ENCODE assay signal across 8 cellular contexts in genomic region chr1:21175670-21176581, GRCh38. TPM values are rescaled to one million over a fixed set of nuclear protein-coding genes. Genes with fewer than 3 reads are reported as not detected.
DNase-seq lines count a peak whose midpoint lies in the region; ATAC-seq and TF ChIP-seq lines count a peak whose summit lies in the region.

No MANE protein-coding gene starts in this region.

- CTCF ChIA-PET in A673 (lab: Charles Lee) = no interaction called here

- no peaks in the 10 kb centered on the region for H3K36me3 ChIP-seq in A673 (ENCODE audit: insufficient read depth, low read length, poor library complexity, severe bottlenecking)
- H3K36me3 ChIP-seq in brain microvascular endothelial cell (replicated peaks) = no peaks in the 10 kb centered on the region

- in situ Hi-C loops in brain microvascular endothelial cell (cut with HindIII; ENCODE audit: low pct_ligation_motif_present, low sequenced_read_pairs) = loop anchor here (25.0 kb wide), 1 partner anchor 189 kb away; no protein-coding TSS in a partner anchor

- DNase-seq in A673 (ENCODE audit: low spot score) (peak; percentile 68), T-helper 9 cell (peak; percentile 50), brain microvascular endothelial cell (no peak), kidney glomerular epithelial cell (lab: John Stamatoyannopoulos, UW) (peak; percentile 15), MV-4-11 (lab: John Stamatoyannopoulos, UW) (no peak)
- DNase-seq in stimulated activated CD4-positive, alpha-beta T cell treated with anti-CD3 and anti-CD28 coated beads, Interleukin-1b, Interleukin-23, amount 100 ng/mL, for 4 hours (ENCODE audit: low read depth in 2 of 2) = peak; percentile 25 to 32

- intact Hi-C loops in A673 (cut with micrococcal nuclease; ENCODE audit: unreplicated experiment) = no loop called here

- H3K27ac ChIP-seq in A673 (ENCODE audit: low read depth, low read length, poor library complexity, severe bottlenecking) (peak overlapping the region; percentile 73), brain microvascular endothelial cell (peak overlapping the region; percentile 68)

- H3K27me3 ChIP-seq in A673 (replicated peaks; ENCODE audit: insufficient read depth, low read depth, low read length, poor library complexity) (no peaks in the 10 kb centered on the region), brain microvascular endothelial cell (replicated peaks) (no peaks in the 10 kb centered on the region)

- H3K9me3 ChIP-seq in A673 (ENCODE audit: low read depth, low read length, poor library complexity, severe bottlenecking) = no peaks in the 10 kb centered on the region

- TF ChIP-seq CTCF in A673 (conservative IDR thresholded peaks at IDR 0.05; ENCODE audit: low read depth, low read length) = no peak
- no peak for TF ChIP-seq CTCF in brain microvascular endothelial cell (IDR thresholded peaks at IDR 0.05; ENCODE audit: low read depth, low read length, missing control alignments)

- BruUV-seq in A673 (replicated peaks; lab: Mats Ljungman, UMichigan) = no TSS peak

- POLR2A ChIA-PET in A673 (lab: Charles Lee; ENCODE audit: low non-redundant PET) = no interaction called here

- H3K4me3 ChIP-seq in A673 (ENCODE audit: low read depth, low read length, poor library complexity, severe bottlenecking) = peak overlapping the region; percentile 83
- peak overlapping the region; percentile 93 for H3K4me3 ChIP-seq in brain microvascular endothelial cell (ENCODE audit: low read depth, low read length)

- H3K4me1 ChIP-seq in A673 (ENCODE audit: insufficient read depth, low read length, poor library complexity, severe bottlenecking) = peaks cover 19% of the 10 kb centered on the region

- ATAC-seq in GM19023 (IDR thresholded peaks at IDR 0.05; ENCODE audit: unreplicated experiment) = peak; percentile 29
- peak; percentile 8 for ATAC-seq in HG03521 (IDR thresholded peaks at IDR 0.05; ENCODE audit: unreplicated experiment)

RNA-seq across cellular contexts. Expression of gene EIF4G3, which starts 0.8 kb away (rescaled TPM):
- total RNA-seq in A673 (2021) = 84.7 and 86.8 TPM in 2 replicates

Comparison
In these comparisons a context has a peak if more than half of its experiments do, and no peak if none do; other contexts are left out.
1. DNase-seq: peak in A673 (single experiment), T-helper 9 cell (single experiment), kidney glomerular epithelial cell (single experiment) and stimulated activated CD4-positive, alpha-beta T cell treated with anti-CD3 and anti-CD28 coated beads, Interleukin-1b, Interleukin-23, amount 100 ng/mL, for 4 hours (2 of 2); none in brain microvascular endothelial cell (single experiment) and MV-4-11 (single experiment).